8 cellular contexts compared by ENCODE assay signal in the genomic region with DNA sequence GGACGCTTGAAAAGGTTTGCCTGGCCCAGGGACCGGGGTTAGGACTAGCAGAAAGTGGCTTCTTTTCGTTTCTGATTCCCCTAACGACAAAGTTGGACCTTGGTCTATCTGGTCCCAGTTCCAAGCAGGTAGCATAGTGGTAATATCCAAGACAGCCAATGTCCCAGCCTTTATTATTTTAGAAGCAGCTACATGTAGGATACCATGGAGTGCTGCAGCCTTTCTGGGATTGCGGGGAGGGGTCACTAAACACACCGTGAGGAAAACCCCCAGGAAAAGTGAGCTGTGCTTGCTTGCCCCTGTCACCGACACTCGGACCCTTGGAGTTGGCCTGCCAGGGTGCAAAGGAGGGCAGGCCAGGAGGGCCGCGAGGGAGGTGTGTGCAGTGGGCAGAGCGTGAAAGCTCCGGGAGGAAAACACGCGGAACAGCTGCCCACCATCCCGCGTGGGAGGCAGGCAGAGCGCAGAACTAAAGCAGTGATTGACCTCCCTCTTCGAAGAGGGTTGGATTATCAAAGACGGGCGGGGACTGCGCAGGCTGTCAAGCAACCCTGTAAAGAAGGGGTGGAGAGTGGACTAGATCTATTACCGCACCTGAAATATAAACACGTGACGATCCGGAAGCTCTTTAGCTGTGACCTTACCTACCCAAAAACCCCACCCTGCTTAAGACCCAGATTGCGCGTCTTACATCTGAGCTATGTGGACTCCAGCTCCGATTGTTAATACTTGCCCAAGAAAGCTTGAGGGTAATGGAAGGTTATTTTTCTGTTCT. TPM values are rescaled to one million over a fixed set of nuclear protein-coding genes. Genes with fewer than 3 reads are reported as not detected.
DNase-seq lines count a peak whose midpoint lies in the region; ATAC-seq and TF ChIP-seq lines count a peak whose summit lies in the region.

No MANE protein-coding gene starts in this region.

- peaks cover 36% of the 10 kb centered on the region; the same call in 1 of the 2 replicates for H3K79me2 ChIP-seq in KMS-11 (ENCODE audit: insufficient read depth, low read depth)

- no peaks in the 10 kb centered on the region for H4K20me1 ChIP-seq in KMS-11 (ENCODE audit: insufficient read depth)

- peak overlapping the region; percentile 91 for H3K4me3 Mint-ChIP-seq in T-helper 17 cell

- H3K4me2 ChIP-seq in KMS-11, result peak overlapping the region; percentile 81

- H3K27me3 Mint-ChIP-seq in T-helper 17 cell, result no peaks in the 10 kb centered on the region

- H3K4me1 ChIP-seq in ES-I3 (ENCODE audit: insufficient read depth, low read length), result peaks cover 21% of the 10 kb centered on the region
- peaks cover 12% of the 10 kb centered on the region for H3K4me1 ChIP-seq in KMS-11 (ENCODE audit: low read depth, poor library complexity, severe bottlenecking)
- peaks cover 0 to 15% of the 10 kb centered on the region in 2 donors for H3K4me1 ChIP-seq in breast epithelium

- no peak for TF ChIP-seq CTCF in KMS-11 (conservative IDR thresholded peaks at IDR 0.05; ENCODE audit: low read depth, low read length)
- no peak for TF ChIP-seq CTCF in breast epithelium (IDR thresholded peaks at IDR 0.05)

- H3K9ac ChIP-seq in ES-I3 (ENCODE audit: low read depth, low read length) (peak overlapping the region; percentile 69), KMS-11 (peak overlapping the region; percentile 82; the same call in 1 of the 2 replicates)

- H3K27ac Mint-ChIP-seq in T-helper 17 cell, result peak overlapping the region; percentile 74

- H3K36me3 ChIP-seq in ES-I3 (ENCODE audit: insufficient read depth, low read length) (0 out of 2 replicates have a peak, but pooled peaks cover 3% of the 10 kb centered on the region), KMS-11 (ENCODE audit: insufficient read depth) (no peaks in the 10 kb centered on the region), breast epithelium (no peaks in the 10 kb centered on the region)

- intact Hi-C loops in breast epithelium (cut with DNase I; ENCODE audit: low total_unique reads), result loop anchor here (10.0 kb wide), 1 partner anchor 1133 kb away; no protein-coding TSS in a partner anchor

- H3K36me3 Mint-ChIP-seq in T-helper 17 cell (ENCODE audit: low read depth), result peaks cover 2% of the 10 kb centered on the region

- DNase-seq in T-helper 17 cell, result peak; percentile 12 to 21 (median 18)
- peak in 1 of 2 donors; percentile 35 for DNase-seq in breast epithelium (ENCODE audit: low spot score in 2 of 2)
- DNase-seq in islet precursor cell, result peak; percentile 64
- DNase-seq in stimulated activated CD4-positive, alpha-beta T cell treated with anti-CD3 and anti-CD28 coated beads, Interleukin-1b, Interleukin-23, amount 100 ng/mL, for 48 hours, result peak; percentile 47
- no peak for DNase-seq in KG1 (lab: John Stamatoyannopoulos, UW)

- peaks cover 31% of the 10 kb centered on the region for H3K4me1 Mint-ChIP-seq in T-helper 17 cell

- no peak for TF ChIP-seq POLR2A in breast epithelium (IDR thresholded peaks at IDR 0.05)

- no peaks in the 10 kb centered on the region for H3K27me3 ChIP-seq in KMS-11 (ENCODE audit: insufficient read depth, low read depth)
- no peaks in the 10 kb centered on the region for H3K27me3 ChIP-seq in breast epithelium

- H3K4me3 ChIP-seq in KMS-11 (IDR thresholded peaks at IDR 0.05; ENCODE audit: insufficient read depth, low read depth, low read length) (no peak overlapping the region), breast epithelium (peak overlapping the region; percentile 85 to 93 (median 85))

- 0 out of 2 replicates have a peak, but pooled peaks cover under 1% of the 10 kb centered on the region for H3K9me3 ChIP-seq in ES-I3 (ENCODE audit: control insufficient read depth, insufficient read depth, low read length)
- H3K9me3 ChIP-seq in T-helper 17 cell (ENCODE audit: control insufficient read depth, low read length, poor library complexity, severe bottlenecking), result no peaks in the 10 kb centered on the region
- no peaks in the 10 kb centered on the region for H3K9me3 ChIP-seq in breast epithelium

- ATAC-seq in GM21717 (IDR thresholded peaks at IDR 0.05; ENCODE audit: unreplicated experiment) (peak; percentile 61), T-helper 17 cell (peak; percentile 85)

- H2AFZ ChIP-seq in KMS-11 (ENCODE audit: low read depth), result peak overlapping the region; percentile 92

- H3K27ac ChIP-seq in KMS-11 (peak overlapping the region; percentile 57), breast epithelium (peak overlapping the region; percentile 96 to 98)

RNA-seq across cellular contexts. Expression of gene MAP4K3, which starts 0.6 kb away (rescaled TPM):
- total RNA-seq in T-helper 17 cell, result 10 to 100 TPM; 18.8 to 19.7 TPM
- 100 to 1,000 TPM in 1 of 3 donors, 10 to 100 TPM in 2; 56.2 to 101 (median 69.8) TPM for total RNA-seq in breast epithelium
